In genomic region chr9:133029994-133030316, GRCh38 we compare ENCODE assay signal across 1 cellular context.
TF ChIP-seq lines count a peak whose summit lies in the region.

No MANE protein-coding gene starts in this region.

TF ChIP-seq in K562, 482 proteins besides CTCF, POLR2A, EP300 and RAD21 (continued from another document and continues in another):
- 0 out of 4 replicates have a peak, but pooled peaks of 1 of the 2 experiments have one; percentile 28 for TF ChIP-seq HDAC1 (IDR thresholded peaks at IDR 0.05)
- TF ChIP-seq KLF16 (IDR thresholded peaks at IDR 0.05), result no peak
- no peak for TF ChIP-seq LCOR (CRISPR knock-in tag; IDR thresholded peaks at IDR 0.05)
- TF ChIP-seq ZBTB40 (IDR thresholded peaks at IDR 0.05), result no peak
- TF ChIP-seq ZBTB40 (CRISPR knock-in tag; IDR thresholded peaks at IDR 0.05), result no peak
- TF ChIP-seq ZNF280B (CRISPR knock-in tag; IDR thresholded peaks at IDR 0.05), result no peak
- no peak for TF ChIP-seq PHF8 (IDR thresholded peaks at IDR 0.05; ENCODE audit: borderline replicate concordance, low read length)
- TF ChIP-seq SUPT5H (IDR thresholded peaks at IDR 0.05), result no peak
- no peak for TF ChIP-seq NR2F6 (CRISPR knock-in tag; IDR thresholded peaks at IDR 0.05)
- TF ChIP-seq HMGXB4 (CRISPR knock-in tag; IDR thresholded peaks at IDR 0.05), result no peak
- TF ChIP-seq TEAD1 (CRISPR knock-in tag; IDR thresholded peaks at IDR 0.05), result 0 out of 4 replicates have a peak, but pooled peaks of 1 of the 2 experiments have one; percentile 33
- no peak for TF ChIP-seq BRD4 (IDR thresholded peaks at IDR 0.05)
- no peak for TF ChIP-seq HNRNPL (IDR thresholded peaks at IDR 0.05; ENCODE audit: low read depth, low read length)
- TF ChIP-seq RNF219 (CRISPR knock-in tag; IDR thresholded peaks at IDR 0.05), result no peak
- peak; percentile 22; the same call in 1 of the 2 replicates for TF ChIP-seq REST (CRISPR knock-in tag; IDR thresholded peaks at IDR 0.05; ENCODE audit: low read depth)
- no peak for TF ChIP-seq ZNF311 (CRISPR knock-in tag; IDR thresholded peaks at IDR 0.05)
- no peak; the same call in 1 of the 2 replicates for TF ChIP-seq NFIC (IDR thresholded peaks at IDR 0.05)
- TF ChIP-seq ZNF408 (CRISPR knock-in tag; IDR thresholded peaks at IDR 0.05; ENCODE audit: low read depth), result no peak
- no peak for TF ChIP-seq RBM15 (IDR thresholded peaks at IDR 0.05; ENCODE audit: insufficient read depth, low read length)
- no peak for TF ChIP-seq ZNF165 (CRISPR knock-in tag; IDR thresholded peaks at IDR 0.05; ENCODE audit: borderline replicate concordance)
- peak in 1 of 2 experiments; percentile 15; a peak in 1 of 4 replicates for TF ChIP-seq MAZ (CRISPR knock-in tag; conservative IDR thresholded peaks at IDR 0.05 in 1 of 2, IDR thresholded peaks at IDR 0.05 in 1 of 2)
- no peak for TF ChIP-seq POLR2H (tag; IDR thresholded peaks at IDR 0.05; ENCODE audit: low read depth)
- TF ChIP-seq ELF4 (CRISPR knock-in tag; IDR thresholded peaks at IDR 0.05), result no peak
- no peak for TF ChIP-seq NR2C1 (IDR thresholded peaks at IDR 0.05)
- no peak for TF ChIP-seq NR2C1 (tag; IDR thresholded peaks at IDR 0.05)
- no peak for TF ChIP-seq STAT5B (CRISPR knock-in tag; IDR thresholded peaks at IDR 0.05)
- TF ChIP-seq ZNF740 (CRISPR knock-in tag; IDR thresholded peaks at IDR 0.05), result no peak
- no peak for TF ChIP-seq ZNF740 (tag; IDR thresholded peaks at IDR 0.05)
- TF ChIP-seq SRF (CRISPR knock-in tag; IDR thresholded peaks at IDR 0.05), result 0 out of 4 replicates have a peak, but pooled peaks of 1 of the 2 experiments have one; percentile 7
- TF ChIP-seq ZNF184 (CRISPR knock-in tag; IDR thresholded peaks at IDR 0.05), result no peak
- 0 out of 2 replicates have a peak, but pooled peaks have one; percentile 54 for TF ChIP-seq E2F3 (CRISPR knock-in tag; IDR thresholded peaks at IDR 0.05)
- TF ChIP-seq PATZ1 (CRISPR knock-in tag; IDR thresholded peaks at IDR 0.05; ENCODE audit: borderline replicate concordance), result no peak
- no peak for TF ChIP-seq XRCC5 (IDR thresholded peaks at IDR 0.05; ENCODE audit: low read depth, low read length)
- no peak for TF ChIP-seq PRPF4 (IDR thresholded peaks at IDR 0.05; ENCODE audit: insufficient read depth, low read depth, low read length, poor library complexity, severe bottlenecking)
- no peak for TF ChIP-seq FOXP1 (CRISPR knock-in tag; IDR thresholded peaks at IDR 0.05)
